4 cellular contexts compared by ENCODE assay signal in genomic region chr14:101572526-101572925, GRCh38. TPM values are rescaled to one million over a fixed set of nuclear protein-coding genes. Genes with fewer than 3 reads are reported as not detected.
"Had no signal": no experiment of that assay in that cellular context is flagged by ENCODE, and none has a peak within 500 bp of the region (broad histone marks: within the 10 kb centered on the region; RNA-seq: fewer than 3 reads in every experiment).

No MANE protein-coding gene starts in this region.

RNA-seq across cellular contexts. Expression of gene DIO3, which starts 11.2 kb away (rescaled TPM):
- total RNA-seq: LHCN-M2, M059J, MCF 10A, NCI-H460 had no signal
